In the genomic region with DNA sequence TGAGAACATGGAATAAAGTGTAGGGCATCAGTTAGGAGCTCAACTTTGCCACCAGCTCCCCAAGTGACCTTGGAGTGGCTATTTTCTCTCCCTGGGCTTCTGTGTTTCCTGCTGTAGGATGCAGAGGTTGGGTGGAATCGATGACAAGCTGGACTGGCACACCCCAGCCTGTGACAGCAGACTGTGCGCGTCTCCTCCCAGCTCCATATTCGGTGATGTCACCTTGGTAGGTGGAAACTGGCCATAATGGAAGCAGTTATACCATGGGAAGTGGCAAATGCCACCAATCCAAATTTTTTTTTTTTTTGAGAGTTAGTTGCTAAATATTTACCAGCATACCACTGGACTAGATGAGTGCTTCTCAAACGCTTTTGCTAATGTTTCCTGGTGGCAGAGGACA, we compare ENCODE assay signal across 5 cellular contexts.
"Had no signal": no experiment of that assay in that cellular context is flagged by ENCODE, and none has a peak within 500 bp of the region (broad histone marks: within the 10 kb centered on the region; RNA-seq: fewer than 3 reads in every experiment).

No MANE protein-coding gene starts in this region.

- H3K4me3 ChIP-seq: GM23338, K562 had no signal

- H3K4me2 ChIP-seq: GM23338 had no signal

- H2AFZ ChIP-seq: GM23338 had no signal

- DNase-seq: H9, HCEC 1CT, IMR-90 had no signal

- ATAC-seq: GM23338, K562 had no signal
